Comparison of ENCODE assay signal across 1 cellular context in the genomic region with DNA sequence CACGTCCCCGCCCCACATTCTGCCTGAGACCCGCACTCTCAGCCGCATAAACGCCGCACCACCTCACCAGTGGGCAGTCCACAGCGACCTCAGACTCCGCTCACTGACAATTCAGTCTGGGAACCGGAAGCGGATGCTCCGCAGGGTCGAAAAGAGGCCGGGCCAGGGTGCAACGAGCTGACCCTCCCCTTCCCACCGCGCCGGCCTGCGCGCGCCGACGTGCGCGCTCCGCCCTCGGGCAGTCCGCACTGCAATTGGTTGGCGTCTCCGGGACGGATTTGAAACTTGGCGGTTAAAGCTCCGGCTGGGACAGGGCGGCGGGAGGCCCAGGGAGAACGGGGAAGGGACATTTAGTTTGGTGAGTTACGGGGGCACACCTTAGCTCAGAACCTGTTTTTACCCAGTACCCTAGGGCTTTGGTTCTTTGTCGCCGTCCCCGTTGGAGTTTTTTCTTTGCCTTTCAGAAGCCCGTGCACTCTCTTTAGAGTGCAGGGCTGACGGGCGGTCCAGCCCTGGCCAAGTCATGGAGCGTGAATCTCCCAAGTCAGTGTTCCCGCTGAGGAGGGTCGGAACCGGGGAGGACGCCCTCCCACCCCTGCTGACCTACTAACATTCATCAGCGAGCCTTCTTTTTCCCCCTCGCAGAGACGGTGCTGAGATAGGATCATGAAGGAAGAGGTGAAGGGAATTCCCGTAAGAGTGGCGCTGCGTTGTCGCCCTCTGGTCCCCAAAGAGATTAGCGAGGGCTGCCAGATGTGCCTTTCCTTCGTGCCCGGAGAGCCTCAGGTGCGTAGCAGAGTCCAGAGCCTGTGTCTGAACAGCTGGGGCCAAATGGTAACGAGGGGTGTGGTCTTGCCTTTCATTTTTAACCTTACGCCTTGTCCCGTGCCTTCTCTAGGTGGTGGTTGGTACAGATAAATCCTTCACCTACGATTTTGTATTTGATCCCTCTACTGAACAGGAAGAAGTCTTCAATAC.
TF ChIP-seq lines count a peak whose summit lies in the region.

A gene with protein sequence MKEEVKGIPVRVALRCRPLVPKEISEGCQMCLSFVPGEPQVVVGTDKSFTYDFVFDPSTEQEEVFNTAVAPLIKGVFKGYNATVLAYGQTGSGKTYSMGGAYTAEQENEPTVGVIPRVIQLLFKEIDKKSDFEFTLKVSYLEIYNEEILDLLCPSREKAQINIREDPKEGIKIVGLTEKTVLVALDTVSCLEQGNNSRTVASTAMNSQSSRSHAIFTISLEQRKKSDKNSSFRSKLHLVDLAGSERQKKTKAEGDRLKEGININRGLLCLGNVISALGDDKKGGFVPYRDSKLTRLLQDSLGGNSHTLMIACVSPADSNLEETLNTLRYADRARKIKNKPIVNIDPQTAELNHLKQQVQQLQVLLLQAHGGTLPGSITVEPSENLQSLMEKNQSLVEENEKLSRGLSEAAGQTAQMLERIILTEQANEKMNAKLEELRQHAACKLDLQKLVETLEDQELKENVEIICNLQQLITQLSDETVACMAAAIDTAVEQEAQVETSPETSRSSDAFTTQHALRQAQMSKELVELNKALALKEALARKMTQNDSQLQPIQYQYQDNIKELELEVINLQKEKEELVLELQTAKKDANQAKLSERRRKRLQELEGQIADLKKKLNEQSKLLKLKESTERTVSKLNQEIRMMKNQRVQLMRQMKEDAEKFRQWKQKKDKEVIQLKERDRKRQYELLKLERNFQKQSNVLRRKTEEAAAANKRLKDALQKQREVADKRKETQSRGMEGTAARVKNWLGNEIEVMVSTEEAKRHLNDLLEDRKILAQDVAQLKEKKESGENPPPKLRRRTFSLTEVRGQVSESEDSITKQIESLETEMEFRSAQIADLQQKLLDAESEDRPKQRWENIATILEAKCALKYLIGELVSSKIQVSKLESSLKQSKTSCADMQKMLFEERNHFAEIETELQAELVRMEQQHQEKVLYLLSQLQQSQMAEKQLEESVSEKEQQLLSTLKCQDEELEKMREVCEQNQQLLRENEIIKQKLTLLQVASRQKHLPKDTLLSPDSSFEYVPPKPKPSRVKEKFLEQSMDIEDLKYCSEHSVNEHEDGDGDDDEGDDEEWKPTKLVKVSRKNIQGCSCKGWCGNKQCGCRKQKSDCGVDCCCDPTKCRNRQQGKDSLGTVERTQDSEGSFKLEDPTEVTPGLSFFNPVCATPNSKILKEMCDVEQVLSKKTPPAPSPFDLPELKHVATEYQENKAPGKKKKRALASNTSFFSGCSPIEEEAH (plus strand): TSS at position 312 of the 978 bp plus-strand sequence. CDS start 355 bp downstream, at position 667.
A gene with protein sequence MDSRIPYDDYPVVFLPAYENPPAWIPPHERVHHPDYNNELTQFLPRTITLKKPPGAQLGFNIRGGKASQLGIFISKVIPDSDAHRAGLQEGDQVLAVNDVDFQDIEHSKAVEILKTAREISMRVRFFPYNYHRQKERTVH (minus strand): TSS at position 135 of the 978 bp plus-strand sequence. CDS start 586 bp downstream, outside the sequence.

TF ChIP-seq in HepG2, 621 proteins besides CTCF, POLR2A, EP300 and RAD21 (continued from another document and continues in another):
- TF ChIP-seq, protein P1, sequence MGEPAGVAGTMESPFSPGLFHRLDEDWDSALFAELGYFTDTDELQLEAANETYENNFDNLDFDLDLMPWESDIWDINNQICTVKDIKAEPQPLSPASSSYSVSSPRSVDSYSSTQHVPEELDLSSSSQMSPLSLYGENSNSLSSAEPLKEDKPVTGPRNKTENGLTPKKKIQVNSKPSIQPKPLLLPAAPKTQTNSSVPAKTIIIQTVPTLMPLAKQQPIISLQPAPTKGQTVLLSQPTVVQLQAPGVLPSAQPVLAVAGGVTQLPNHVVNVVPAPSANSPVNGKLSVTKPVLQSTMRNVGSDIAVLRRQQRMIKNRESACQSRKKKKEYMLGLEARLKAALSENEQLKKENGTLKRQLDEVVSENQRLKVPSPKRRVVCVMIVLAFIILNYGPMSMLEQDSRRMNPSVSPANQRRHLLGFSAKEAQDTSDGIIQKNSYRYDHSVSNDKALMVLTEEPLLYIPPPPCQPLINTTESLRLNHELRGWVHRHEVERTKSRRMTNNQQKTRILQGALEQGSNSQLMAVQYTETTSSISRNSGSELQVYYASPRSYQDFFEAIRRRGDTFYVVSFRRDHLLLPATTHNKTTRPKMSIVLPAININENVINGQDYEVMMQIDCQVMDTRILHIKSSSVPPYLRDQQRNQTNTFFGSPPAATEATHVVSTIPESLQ (CRISPR knock-in tag; conservative IDR thresholded peaks at IDR 0.05) = no peak
- TF ChIP-seq, protein P2, sequence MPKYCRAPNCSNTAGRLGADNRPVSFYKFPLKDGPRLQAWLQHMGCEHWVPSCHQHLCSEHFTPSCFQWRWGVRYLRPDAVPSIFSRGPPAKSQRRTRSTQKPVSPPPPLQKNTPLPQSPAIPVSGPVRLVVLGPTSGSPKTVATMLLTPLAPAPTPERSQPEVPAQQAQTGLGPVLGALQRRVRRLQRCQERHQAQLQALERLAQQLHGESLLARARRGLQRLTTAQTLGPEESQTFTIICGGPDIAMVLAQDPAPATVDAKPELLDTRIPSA (CRISPR knock-in tag; IDR thresholded peaks at IDR 0.05; ENCODE audit: borderline replicate concordance) = no peak
- TF ChIP-seq TP53 (CRISPR knock-in tag; conservative IDR thresholded peaks at IDR 0.05) (no peak), ZNF292 (CRISPR knock-in tag; IDR thresholded peaks at IDR 0.05; ENCODE audit: borderline replicate concordance, low read depth) (no peak), ZBTB7B (CRISPR knock-in tag; IDR thresholded peaks at IDR 0.05) (no peak), XRCC5 (optimal IDR thresholded peaks at IDR 0.05; ENCODE audit: low read length) (no peak), ZNF615 (CRISPR knock-in tag; IDR thresholded peaks at IDR 0.05; ENCODE audit: borderline replicate concordance) (no peak), SIX4 (CRISPR knock-in tag; IDR thresholded peaks at IDR 0.05) (no peak), ZNF17 (CRISPR knock-in tag; IDR thresholded peaks at IDR 0.05) (no peak), CREB1 (IDR thresholded peaks at IDR 0.05) (peak; percentile 39; the same call in 1 of the 2 replicates), CREB1 (CRISPR knock-in tag; IDR thresholded peaks at IDR 0.05) (peak; percentile 81), TCF7 (IDR thresholded peaks at IDR 0.05; ENCODE audit: low read depth) (no peak), NCOR1 (IDR thresholded peaks at IDR 0.05; ENCODE audit: borderline replicate concordance, low read length) (no peak), ZNF282 (IDR thresholded peaks at IDR 0.05; ENCODE audit: partially characterized antibody) (no peak), IRX3 (CRISPR knock-in tag; IDR thresholded peaks at IDR 0.05; ENCODE audit: borderline replicate concordance, low read depth) (no peak), ZNF33B (CRISPR knock-in tag; IDR thresholded peaks at IDR 0.05) (no peak), FOXP1 (IDR thresholded peaks at IDR 0.05) (no peak), FOXP1 (CRISPR knock-in tag; IDR thresholded peaks at IDR 0.05) (no peak), RORA (CRISPR knock-in tag; IDR thresholded peaks at IDR 0.05) (no peak), MTA1 (CRISPR knock-in tag; IDR thresholded peaks at IDR 0.05; ENCODE audit: borderline replicate concordance) (no peak), TGIF2 (CRISPR knock-in tag; IDR thresholded peaks at IDR 0.05) (peak; percentile 46; the same call in 1 of the 2 replicates), YEATS2 (CRISPR knock-in tag; IDR thresholded peaks at IDR 0.05; ENCODE audit: borderline replicate concordance) (peak; percentile 53; the same call in 1 of the 2 replicates), ZSCAN31 (CRISPR knock-in tag; IDR thresholded peaks at IDR 0.05; ENCODE audit: low read depth) (no peak), ZNF543 (CRISPR knock-in tag; IDR thresholded peaks at IDR 0.05) (no peak), KDM2A (CRISPR knock-in tag; IDR thresholded peaks at IDR 0.05; ENCODE audit: borderline replicate concordance, low read depth) (peak; percentile 20; the same call in 1 of the 2 replicates), ZNF768 (CRISPR knock-in tag; IDR thresholded peaks at IDR 0.05) (no peak), ZNF562 (CRISPR knock-in tag; IDR thresholded peaks at IDR 0.05; ENCODE audit: borderline replicate concordance) (no peak)
- TF ChIP-seq, protein P3, sequence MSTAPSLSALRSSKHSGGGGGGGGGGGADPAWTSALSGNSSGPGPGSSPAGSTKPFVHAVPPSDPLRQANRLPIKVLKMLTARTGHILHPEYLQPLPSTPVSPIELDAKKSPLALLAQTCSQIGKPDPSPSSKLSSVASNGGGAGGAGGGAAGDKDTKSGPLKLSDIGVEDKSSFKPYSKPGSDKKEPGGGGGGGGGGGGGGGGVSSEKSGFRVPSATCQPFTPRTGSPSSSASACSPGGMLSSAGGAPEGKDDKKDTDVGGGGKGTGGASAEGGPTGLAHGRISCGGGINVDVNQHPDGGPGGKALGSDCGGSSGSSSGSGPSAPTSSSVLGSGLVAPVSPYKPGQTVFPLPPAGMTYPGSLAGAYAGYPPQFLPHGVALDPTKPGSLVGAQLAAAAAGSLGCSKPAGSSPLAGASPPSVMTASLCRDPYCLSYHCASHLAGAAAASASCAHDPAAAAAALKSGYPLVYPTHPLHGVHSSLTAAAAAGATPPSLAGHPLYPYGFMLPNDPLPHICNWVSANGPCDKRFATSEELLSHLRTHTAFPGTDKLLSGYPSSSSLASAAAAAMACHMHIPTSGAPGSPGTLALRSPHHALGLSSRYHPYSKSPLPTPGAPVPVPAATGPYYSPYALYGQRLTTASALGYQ (CRISPR knock-in tag; IDR thresholded peaks at IDR 0.05) = no peak
- TF ChIP-seq, protein P4, sequence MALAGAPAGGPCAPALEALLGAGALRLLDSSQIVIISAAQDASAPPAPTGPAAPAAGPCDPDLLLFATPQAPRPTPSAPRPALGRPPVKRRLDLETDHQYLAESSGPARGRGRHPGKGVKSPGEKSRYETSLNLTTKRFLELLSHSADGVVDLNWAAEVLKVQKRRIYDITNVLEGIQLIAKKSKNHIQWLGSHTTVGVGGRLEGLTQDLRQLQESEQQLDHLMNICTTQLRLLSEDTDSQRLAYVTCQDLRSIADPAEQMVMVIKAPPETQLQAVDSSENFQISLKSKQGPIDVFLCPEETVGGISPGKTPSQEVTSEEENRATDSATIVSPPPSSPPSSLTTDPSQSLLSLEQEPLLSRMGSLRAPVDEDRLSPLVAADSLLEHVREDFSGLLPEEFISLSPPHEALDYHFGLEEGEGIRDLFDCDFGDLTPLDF (CRISPR knock-in tag; IDR thresholded peaks at IDR 0.05) = peak; percentile 86
- TF ChIP-seq, protein P5, sequence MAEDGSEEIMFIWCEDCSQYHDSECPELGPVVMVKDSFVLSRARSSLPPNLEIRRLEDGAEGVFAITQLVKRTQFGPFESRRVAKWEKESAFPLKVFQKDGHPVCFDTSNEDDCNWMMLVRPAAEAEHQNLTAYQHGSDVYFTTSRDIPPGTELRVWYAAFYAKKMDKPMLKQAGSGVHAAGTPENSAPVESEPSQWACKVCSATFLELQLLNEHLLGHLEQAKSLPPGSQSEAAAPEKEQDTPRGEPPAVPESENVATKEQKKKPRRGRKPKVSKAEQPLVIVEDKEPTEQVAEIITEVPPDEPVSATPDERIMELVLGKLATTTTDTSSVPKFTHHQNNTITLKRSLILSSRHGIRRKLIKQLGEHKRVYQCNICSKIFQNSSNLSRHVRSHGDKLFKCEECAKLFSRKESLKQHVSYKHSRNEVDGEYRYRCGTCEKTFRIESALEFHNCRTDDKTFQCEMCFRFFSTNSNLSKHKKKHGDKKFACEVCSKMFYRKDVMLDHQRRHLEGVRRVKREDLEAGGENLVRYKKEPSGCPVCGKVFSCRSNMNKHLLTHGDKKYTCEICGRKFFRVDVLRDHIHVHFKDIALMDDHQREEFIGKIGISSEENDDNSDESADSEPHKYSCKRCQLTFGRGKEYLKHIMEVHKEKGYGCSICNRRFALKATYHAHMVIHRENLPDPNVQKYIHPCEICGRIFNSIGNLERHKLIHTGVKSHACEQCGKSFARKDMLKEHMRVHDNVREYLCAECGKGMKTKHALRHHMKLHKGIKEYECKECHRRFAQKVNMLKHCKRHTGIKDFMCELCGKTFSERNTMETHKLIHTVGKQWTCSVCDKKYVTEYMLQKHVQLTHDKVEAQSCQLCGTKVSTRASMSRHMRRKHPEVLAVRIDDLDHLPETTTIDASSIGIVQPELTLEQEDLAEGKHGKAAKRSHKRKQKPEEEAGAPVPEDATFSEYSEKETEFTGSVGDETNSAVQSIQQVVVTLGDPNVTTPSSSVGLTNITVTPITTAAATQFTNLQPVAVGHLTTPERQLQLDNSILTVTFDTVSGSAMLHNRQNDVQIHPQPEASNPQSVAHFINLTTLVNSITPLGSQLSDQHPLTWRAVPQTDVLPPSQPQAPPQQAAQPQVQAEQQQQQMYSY (CRISPR knock-in tag; IDR thresholded peaks at IDR 0.05) = no peak
- TF ChIP-seq, protein P6, sequence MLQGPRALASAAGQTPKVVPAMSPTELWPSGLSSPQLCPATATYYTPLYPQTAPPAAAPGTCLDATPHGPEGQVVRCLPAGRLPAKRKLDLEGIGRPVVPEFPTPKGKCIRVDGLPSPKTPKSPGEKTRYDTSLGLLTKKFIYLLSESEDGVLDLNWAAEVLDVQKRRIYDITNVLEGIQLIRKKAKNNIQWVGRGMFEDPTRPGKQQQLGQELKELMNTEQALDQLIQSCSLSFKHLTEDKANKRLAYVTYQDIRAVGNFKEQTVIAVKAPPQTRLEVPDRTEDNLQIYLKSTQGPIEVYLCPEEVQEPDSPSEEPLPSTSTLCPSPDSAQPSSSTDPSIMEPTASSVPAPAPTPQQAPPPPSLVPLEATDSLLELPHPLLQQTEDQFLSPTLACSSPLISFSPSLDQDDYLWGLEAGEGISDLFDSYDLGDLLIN (CRISPR knock-in tag; IDR thresholded peaks at IDR 0.05; ENCODE audit: borderline replicate concordance) = no peak
- TF ChIP-seq, protein P7, sequence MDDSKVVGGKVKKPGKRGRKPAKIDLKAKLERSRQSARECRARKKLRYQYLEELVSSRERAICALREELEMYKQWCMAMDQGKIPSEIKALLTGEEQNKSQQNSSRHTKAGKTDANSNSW (CRISPR knock-in tag; IDR thresholded peaks at IDR 0.05; ENCODE audit: borderline replicate concordance) = no peak
- TF ChIP-seq, protein P8, sequence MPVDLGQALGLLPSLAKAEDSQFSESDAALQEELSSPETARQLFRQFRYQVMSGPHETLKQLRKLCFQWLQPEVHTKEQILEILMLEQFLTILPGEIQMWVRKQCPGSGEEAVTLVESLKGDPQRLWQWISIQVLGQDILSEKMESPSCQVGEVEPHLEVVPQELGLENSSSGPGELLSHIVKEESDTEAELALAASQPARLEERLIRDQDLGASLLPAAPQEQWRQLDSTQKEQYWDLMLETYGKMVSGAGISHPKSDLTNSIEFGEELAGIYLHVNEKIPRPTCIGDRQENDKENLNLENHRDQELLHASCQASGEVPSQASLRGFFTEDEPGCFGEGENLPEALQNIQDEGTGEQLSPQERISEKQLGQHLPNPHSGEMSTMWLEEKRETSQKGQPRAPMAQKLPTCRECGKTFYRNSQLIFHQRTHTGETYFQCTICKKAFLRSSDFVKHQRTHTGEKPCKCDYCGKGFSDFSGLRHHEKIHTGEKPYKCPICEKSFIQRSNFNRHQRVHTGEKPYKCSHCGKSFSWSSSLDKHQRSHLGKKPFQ (CRISPR knock-in tag; IDR thresholded peaks at IDR 0.05; ENCODE audit: insufficient replicate concordance) = no peak
